In genomic region chr18:33210575-33211189, GRCh38 we compare ENCODE assay signal across 8 cellular contexts.
DNase-seq lines count a peak whose midpoint lies in the region; ATAC-seq, FAIRE-seq and TF ChIP-seq lines count a peak whose summit lies in the region.

No MANE protein-coding gene starts in this region.

- no peak for DNase-seq in D721Med (ENCODE audit: insufficient read length, low spot score)
- DNase-seq in NCI-H510A treated with DMSO at 0.1 percent for 48 hours (lab: John Stamatoyannopoulos, UW): peak; percentile 96
- DNase-seq in chondrocyte (ENCODE audit: low spot score): no peak
- no peak for DNase-seq in neural crest cell (ENCODE audit: low read depth, low spot score)
- DNase-seq in activated CD8-positive, alpha-beta T cell treated with anti-CD3 and anti-CD28 coated beads, Interleukin-2, amount 10 ng/mL, durations not matched to agents 7 days and 5 days: no peak

- ATAC-seq in HG02970 (IDR thresholded peaks at IDR 0.05; ENCODE audit: low FRiP score, unreplicated experiment): peak; percentile 54
- ATAC-seq in activated CD8-positive, alpha-beta T cell treated with anti-CD3 and anti-CD28 coated beads, Interleukin-2, amount 10 ng/mL, durations not matched to agents 7 days and 5 days: no peak
- ATAC-seq in HG03378 (IDR thresholded peaks at IDR 0.05; ENCODE audit: unreplicated experiment): no peak
- ATAC-seq in GM21447 (IDR thresholded peaks at IDR 0.05; ENCODE audit: unreplicated experiment): no peak

- H3K36me3 Mint-ChIP-seq in chondrocyte (ENCODE audit: low read depth) (no peaks in the 10 kb centered on the region), neural crest cell (ENCODE audit: low read depth) (no peaks in the 10 kb centered on the region)
- H3K36me3 Mint-ChIP-seq in activated CD8-positive, alpha-beta T cell treated with anti-CD3 and anti-CD28 coated beads, Interleukin-2, amount 10 ng/mL, durations not matched to agents 7 days and 5 days (ENCODE audit: low read depth): no peaks in the 10 kb centered on the region

- H3K27ac Mint-ChIP-seq in chondrocyte (ENCODE audit: unreplicated experiment) (no peak overlapping the region), neural crest cell (ENCODE audit: unreplicated experiment) (no peak overlapping the region)
- H3K27ac Mint-ChIP-seq in activated CD8-positive, alpha-beta T cell treated with anti-CD3 and anti-CD28 coated beads, Interleukin-2, amount 10 ng/mL, durations not matched to agents 7 days and 5 days: no peak overlapping the region

- CTCF ChIA-PET in activated CD8-positive, alpha-beta T cell treated with anti-CD3 and anti-CD28 coated beads, Interleukin-2, amount 10 ng/mL, durations not matched to agents 7 days and 5 days (lab: Charles Lee): no interaction called here

- POLR2A ChIA-PET in activated CD8-positive, alpha-beta T cell treated with anti-CD3 and anti-CD28 coated beads, Interleukin-2, amount 10 ng/mL, durations not matched to agents 7 days and 5 days (lab: Charles Lee): no interaction called here

- no peaks in the 10 kb centered on the region for H3K4me1 Mint-ChIP-seq in chondrocyte (ENCODE audit: low read depth)
- H3K4me1 Mint-ChIP-seq in neural crest cell: no peaks in the 10 kb centered on the region
- no peaks in the 10 kb centered on the region for H3K4me1 Mint-ChIP-seq in activated CD8-positive, alpha-beta T cell treated with anti-CD3 and anti-CD28 coated beads, Interleukin-2, amount 10 ng/mL, durations not matched to agents 7 days and 5 days (ENCODE audit: low read depth)

- TF ChIP-seq CTCF in D721Med (IDR thresholded peaks at IDR 0.05; ENCODE audit: insufficient read depth, missing control alignments) (peak; percentile 77), chondrocyte (IDR thresholded peaks at IDR 0.05) (peak; percentile 86), neural crest cell (conservative IDR thresholded peaks at IDR 0.05) (peak; percentile 81)

- H3K9me3 Mint-ChIP-seq in chondrocyte (ENCODE audit: low read depth): no peaks in the 10 kb centered on the region
- H3K9me3 Mint-ChIP-seq in neural crest cell: no peaks in the 10 kb centered on the region
- no peaks in the 10 kb centered on the region for H3K9me3 Mint-ChIP-seq in activated CD8-positive, alpha-beta T cell treated with anti-CD3 and anti-CD28 coated beads, Interleukin-2, amount 10 ng/mL, durations not matched to agents 7 days and 5 days (ENCODE audit: insufficient read depth)

- FAIRE-seq in D721Med (lab: Jason Lieb, UNC): peak; percentile 94

- H3K27me3 Mint-ChIP-seq in chondrocyte (ENCODE audit: low read depth) (peaks cover 15% of the 10 kb centered on the region), neural crest cell (ENCODE audit: low read depth) (peaks cover 13% of the 10 kb centered on the region)
- no peaks in the 10 kb centered on the region for H3K27me3 Mint-ChIP-seq in activated CD8-positive, alpha-beta T cell treated with anti-CD3 and anti-CD28 coated beads, Interleukin-2, amount 10 ng/mL, durations not matched to agents 7 days and 5 days (ENCODE audit: low read depth)

- H3K4me3 Mint-ChIP-seq in chondrocyte (ENCODE audit: unreplicated experiment) (no peak overlapping the region), neural crest cell (no peak overlapping the region)
- no peak overlapping the region for H3K4me3 Mint-ChIP-seq in activated CD8-positive, alpha-beta T cell treated with anti-CD3 and anti-CD28 coated beads, Interleukin-2, amount 10 ng/mL, durations not matched to agents 7 days and 5 days
